1 cellular context compared by ENCODE assay signal in the genomic region with DNA sequence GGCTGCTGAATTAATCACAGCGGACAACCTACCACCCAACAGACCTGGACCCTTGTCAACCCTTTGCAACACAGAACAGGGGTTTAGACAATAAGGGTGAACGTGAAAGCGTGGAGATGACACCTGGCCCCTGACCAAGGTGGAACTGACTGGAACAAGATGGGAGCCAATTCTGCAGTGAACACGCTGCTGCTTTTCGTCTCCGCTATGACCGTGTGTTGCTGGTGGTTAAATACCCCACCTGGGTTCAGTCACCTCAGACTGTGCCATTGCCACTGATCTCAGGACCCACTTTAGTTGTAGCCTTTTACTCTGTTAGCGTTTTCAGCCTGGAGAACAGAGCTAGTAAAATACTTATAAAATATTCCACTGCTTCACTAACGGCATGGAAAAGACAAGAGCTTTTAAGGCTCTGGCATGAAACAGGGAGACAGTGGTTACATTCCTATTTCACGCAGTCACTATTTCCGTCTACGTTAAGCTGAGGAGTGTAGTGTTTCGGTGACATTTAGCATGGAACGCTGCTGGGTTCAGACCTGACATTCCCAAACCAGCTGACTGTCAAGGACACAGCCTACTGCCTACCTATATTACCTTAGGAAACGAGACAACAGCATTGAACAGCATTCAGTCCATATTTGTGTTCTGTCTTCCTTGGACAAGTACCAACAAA.
TF ChIP-seq lines count a peak whose summit lies in the region.

No MANE protein-coding gene starts in this region.

TF ChIP-seq in GM23338, 12 proteins besides CTCF, POLR2A, EP300 and RAD21 (continued from another document):
- TF ChIP-seq, protein P1, sequence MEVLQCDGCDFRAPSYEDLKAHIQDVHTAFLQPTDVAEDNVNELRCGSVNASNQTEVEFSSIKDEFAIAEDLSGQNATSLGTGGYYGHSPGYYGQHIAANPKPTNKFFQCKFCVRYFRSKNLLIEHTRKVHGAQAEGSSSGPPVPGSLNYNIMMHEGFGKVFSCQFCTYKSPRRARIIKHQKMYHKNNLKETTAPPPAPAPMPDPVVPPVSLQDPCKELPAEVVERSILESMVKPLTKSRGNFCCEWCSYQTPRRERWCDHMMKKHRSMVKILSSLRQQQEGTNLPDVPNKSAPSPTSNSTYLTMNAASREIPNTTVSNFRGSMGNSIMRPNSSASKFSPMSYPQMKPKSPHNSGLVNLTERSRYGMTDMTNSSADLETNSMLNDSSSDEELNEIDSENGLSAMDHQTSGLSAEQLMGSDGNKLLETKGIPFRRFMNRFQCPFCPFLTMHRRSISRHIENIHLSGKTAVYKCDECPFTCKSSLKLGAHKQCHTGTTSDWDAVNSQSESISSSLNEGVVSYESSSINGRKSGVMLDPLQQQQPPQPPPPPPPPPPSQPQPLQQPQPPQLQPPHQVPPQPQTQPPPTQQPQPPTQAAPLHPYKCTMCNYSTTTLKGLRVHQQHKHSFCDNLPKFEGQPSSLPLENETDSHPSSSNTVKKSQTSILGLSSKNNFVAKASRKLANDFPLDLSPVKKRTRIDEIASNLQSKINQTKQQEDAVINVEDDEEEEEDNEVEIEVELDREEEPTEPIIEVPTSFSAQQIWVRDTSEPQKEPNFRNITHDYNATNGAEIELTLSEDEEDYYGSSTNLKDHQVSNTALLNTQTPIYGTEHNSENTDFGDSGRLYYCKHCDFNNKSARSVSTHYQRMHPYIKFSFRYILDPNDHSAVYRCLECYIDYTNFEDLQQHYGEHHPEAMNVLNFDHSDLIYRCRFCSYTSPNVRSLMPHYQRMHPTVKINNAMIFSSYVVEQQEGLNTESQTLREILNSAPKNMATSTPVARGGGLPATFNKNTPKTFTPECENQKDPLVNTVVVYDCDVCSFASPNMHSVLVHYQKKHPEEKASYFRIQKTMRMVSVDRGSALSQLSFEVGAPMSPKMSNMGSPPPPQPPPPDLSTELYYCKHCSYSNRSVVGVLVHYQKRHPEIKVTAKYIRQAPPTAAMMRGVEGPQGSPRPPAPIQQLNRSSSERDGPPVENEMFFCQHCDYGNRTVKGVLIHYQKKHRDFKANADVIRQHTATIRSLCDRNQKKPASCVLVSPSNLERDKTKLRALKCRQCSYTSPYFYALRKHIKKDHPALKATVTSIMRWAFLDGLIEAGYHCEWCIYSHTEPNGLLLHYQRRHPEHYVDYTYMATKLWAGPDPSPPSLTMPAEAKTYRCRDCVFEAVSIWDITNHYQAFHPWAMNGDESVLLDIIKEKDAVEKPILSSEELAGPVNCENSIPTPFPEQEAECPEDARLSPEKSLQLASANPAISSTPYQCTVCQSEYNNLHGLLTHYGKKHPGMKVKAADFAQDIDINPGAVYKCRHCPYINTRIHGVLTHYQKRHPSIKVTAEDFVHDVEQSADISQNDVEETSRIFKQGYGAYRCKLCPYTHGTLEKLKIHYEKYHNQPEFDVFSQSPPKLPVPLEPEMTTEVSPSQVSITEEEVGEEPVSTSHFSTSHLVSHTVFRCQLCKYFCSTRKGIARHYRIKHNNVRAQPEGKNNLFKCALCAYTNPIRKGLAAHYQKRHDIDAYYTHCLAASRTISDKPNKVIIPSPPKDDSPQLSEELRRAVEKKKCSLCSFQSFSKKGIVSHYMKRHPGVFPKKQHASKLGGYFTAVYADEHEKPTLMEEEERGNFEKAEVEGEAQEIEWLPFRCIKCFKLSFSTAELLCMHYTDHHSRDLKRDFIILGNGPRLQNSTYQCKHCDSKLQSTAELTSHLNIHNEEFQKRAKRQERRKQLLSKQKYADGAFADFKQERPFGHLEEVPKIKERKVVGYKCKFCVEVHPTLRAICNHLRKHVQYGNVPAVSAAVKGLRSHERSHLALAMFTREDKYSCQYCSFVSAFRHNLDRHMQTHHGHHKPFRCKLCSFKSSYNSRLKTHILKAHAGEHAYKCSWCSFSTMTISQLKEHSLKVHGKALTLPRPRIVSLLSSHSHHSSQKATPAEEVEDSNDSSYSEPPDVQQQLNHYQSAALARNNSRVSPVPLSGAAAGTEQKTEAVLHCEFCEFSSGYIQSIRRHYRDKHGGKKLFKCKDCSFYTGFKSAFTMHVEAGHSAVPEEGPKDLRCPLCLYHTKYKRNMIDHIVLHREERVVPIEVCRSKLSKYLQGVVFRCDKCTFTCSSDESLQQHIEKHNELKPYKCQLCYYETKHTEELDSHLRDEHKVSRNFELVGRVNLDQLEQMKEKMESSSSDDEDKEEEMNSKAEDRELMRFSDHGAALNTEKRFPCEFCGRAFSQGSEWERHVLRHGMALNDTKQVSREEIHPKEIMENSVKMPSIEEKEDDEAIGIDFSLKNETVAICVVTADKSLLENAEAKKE (CRISPR knock-in tag; IDR thresholded peaks at IDR 0.05): no peak
- TF ChIP-seq POLR2AphosphoS5 (IDR thresholded peaks at IDR 0.05; ENCODE audit: low read depth) (no peak), REST (IDR thresholded peaks at IDR 0.05; ENCODE audit: unreplicated experiment) (no peak), STAT1 (IDR thresholded peaks at IDR 0.05; ENCODE audit: unreplicated experiment) (no peak), ZNF331 (CRISPR knock-in tag; IDR thresholded peaks at IDR 0.05; ENCODE audit: low read depth) (no peak), ZNF114 (CRISPR knock-in tag; IDR thresholded peaks at IDR 0.05) (no peak), EZH2phosphoT487 (IDR thresholded peaks at IDR 0.05; ENCODE audit: unreplicated experiment) (no peak), EZH2 (IDR thresholded peaks at IDR 0.05; ENCODE audit: low read depth, unreplicated experiment) (no peak)
- TF ChIP-seq, protein P2, sequence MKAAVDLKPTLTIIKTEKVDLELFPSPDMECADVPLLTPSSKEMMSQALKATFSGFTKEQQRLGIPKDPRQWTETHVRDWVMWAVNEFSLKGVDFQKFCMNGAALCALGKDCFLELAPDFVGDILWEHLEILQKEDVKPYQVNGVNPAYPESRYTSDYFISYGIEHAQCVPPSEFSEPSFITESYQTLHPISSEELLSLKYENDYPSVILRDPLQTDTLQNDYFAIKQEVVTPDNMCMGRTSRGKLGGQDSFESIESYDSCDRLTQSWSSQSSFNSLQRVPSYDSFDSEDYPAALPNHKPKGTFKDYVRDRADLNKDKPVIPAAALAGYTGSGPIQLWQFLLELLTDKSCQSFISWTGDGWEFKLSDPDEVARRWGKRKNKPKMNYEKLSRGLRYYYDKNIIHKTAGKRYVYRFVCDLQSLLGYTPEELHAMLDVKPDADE (IDR thresholded peaks at IDR 0.05): no peak
TF ChIP-seq in GM23338: peak in this region for 0.
